ENCODE assay signal across 2 cellular contexts in the genomic region with DNA sequence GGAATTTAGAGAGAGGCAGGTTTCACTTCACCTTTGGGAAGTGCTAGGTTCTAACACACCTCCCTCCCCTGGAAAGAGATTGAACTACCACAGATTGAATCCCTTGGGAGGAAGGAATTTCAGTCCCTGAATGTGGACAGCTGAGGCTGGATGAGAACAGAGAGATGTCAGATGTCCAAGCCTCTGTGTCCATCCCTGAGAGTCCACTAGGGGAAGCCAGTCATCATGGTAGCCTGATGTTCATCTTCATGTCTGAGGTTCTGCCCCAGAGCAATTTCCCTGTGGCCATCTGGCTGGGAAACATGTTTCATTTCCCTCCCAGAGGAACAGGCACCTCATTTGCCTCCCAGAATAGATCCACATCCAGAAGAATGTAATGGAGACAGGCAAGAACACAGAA. TPM values are rescaled to one million over a fixed set of nuclear protein-coding genes. Genes with fewer than 3 reads are reported as not detected.
"Had no signal": no experiment of that assay in that cellular context is flagged by ENCODE, and none has a peak within 500 bp of the region (broad histone marks: within the 10 kb centered on the region; RNA-seq: fewer than 3 reads in every experiment).

No MANE protein-coding gene starts in this region.

RNA-seq across cellular contexts. Expression of a gene that starts 30.1 kb away (rescaled TPM):
- total RNA-seq: cardiac muscle cell, hepatocyte had no signal
- polyA plus RNA-seq: cardiac muscle cell had no signal
